In the genomic region with DNA sequence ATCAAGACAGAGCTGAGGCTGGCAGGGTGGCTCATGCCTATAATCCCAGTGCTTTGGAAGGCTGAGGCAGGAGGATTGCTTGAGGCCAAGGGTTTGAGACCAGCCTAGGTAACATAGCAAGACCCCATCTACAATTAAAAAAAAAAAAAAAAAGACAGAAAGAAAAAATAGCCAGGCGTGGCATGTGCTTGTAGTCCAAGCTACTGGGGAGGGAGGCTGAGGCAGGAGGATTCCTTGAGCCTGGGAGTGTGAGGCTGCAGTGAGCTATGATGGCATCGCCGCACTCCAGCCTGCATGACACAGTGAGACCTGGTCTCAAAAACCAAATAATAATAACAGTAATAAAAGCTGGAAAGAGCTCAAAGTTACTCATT, we compare ENCODE assay signal across 23 cellular contexts. TPM values are rescaled to one million over a fixed set of nuclear protein-coding genes. Genes with fewer than 3 reads are reported as not detected.
DNase-seq lines count a peak whose midpoint lies in the region; ATAC-seq, FAIRE-seq and TF ChIP-seq lines count a peak whose summit lies in the region.
"Had no signal": no experiment of that assay in that cellular context is flagged by ENCODE, and none has a peak within 500 bp of the region (broad histone marks: within the 10 kb centered on the region; RNA-seq: fewer than 3 reads in every experiment).

No MANE protein-coding gene starts in this region.

- H3K4me1 ChIP-seq in BLaER1 treated with 17β-estradiol and CSF1 and Interleukin-3, amounts not matched to agents 10 nM and 100 nM = peaks cover 47 to 88% (median 56%) of the 10 kb centered on the region in 10 experiments
- H3K4me1 ChIP-seq in endothelial cell of umbilical vein (ENCODE audit: control insufficient read depth, extremely low read depth, insufficient read depth, low read length) = peaks cover 62% of the 10 kb centered on the region
- H3K4me1 ChIP-seq in left ventricle myocardium inferior = peaks cover 26% of the 10 kb centered on the region

- no peak for ATAC-seq in activated T-helper 17 cell treated with anti-CD3 and anti-CD28 coated beads, Interleukin-2, amount 50 U/mL, for 72 hours (replicated peaks)
- ATAC-seq in GM19035 (IDR thresholded peaks at IDR 0.05; ENCODE audit: unreplicated experiment) = no peak
- ATAC-seq: Panc1 had no signal

- H3K79me2 ChIP-seq in endothelial cell of umbilical vein (ENCODE audit: control insufficient read depth, insufficient read depth, low read length) = no peaks in the 10 kb centered on the region

- BruUV-seq in endothelial cell of umbilical vein (replicated peaks; lab: Mats Ljungman, UMichigan) = TSS peak; percentile 73

- H2AFZ ChIP-seq in endothelial cell of umbilical vein (ENCODE audit: low read depth, low read length) = no peak overlapping the region

- peaks cover 15 to 57% (median 31%) of the 10 kb centered on the region in 11 experiments; a peak in 20 of 22 replicates for H4K20me1 ChIP-seq in BLaER1 treated with 17β-estradiol and CSF1 and Interleukin-3, amounts not matched to agents 10 nM and 100 nM
- H4K20me1 ChIP-seq in endothelial cell of umbilical vein (replicated peaks; ENCODE audit: control insufficient read depth, extremely low read depth, insufficient read depth, low read length) = no peaks in the 10 kb centered on the region

- H3K4me3 Mint-ChIP-seq in activated T-helper 17 cell treated with anti-CD3 and anti-CD28 coated beads, Interleukin-2, amount 50 U/mL, for 72 hours = no peak overlapping the region
- H3K4me3 Mint-ChIP-seq: CD8-positive, alpha-beta memory T cell; H9 had no signal

- peaks cover 28 to 72% (median 52%) of the 10 kb centered on the region in 11 experiments for H3K36me3 ChIP-seq in BLaER1 treated with 17β-estradiol and CSF1 and Interleukin-3, amounts not matched to agents 10 nM and 100 nM
- peaks cover 3 to 4% of the 10 kb centered on the region in 2 experiments for H3K36me3 ChIP-seq in endothelial cell of umbilical vein (ENCODE audit: control insufficient read depth in 2 of 2, extremely low read depth in 1 of 2, insufficient read depth in 2 of 2, low read length in 2 of 2)
- H3K36me3 ChIP-seq in left ventricle myocardium inferior = peaks cover 39% of the 10 kb centered on the region

- intact Hi-C loops in endothelial cell of umbilical vein (cut with micrococcal nuclease) (loop anchor here (5.0 kb wide), 2 partner anchors 81 to 221 kb away; no protein-coding TSS in a partner anchor), posterior vena cava (cut with DNase I) (no loop called here), left ventricle myocardium inferior (cut with micrococcal nuclease) (no loop called here)

- peak overlapping the region in 6 of 11 experiments; percentile 9 to 32 (median 18); a peak in 1 of 22 replicates for H3K9ac ChIP-seq in BLaER1 treated with 17β-estradiol and CSF1 and Interleukin-3, amounts not matched to agents 10 nM and 100 nM
- peak overlapping the region; percentile 66 for H3K9ac ChIP-seq in endothelial cell of umbilical vein (replicated peaks; ENCODE audit: extremely low read depth, insufficient read depth, low read length)

- peak overlapping the region; percentile 67 for H3K27ac Mint-ChIP-seq in activated T-helper 17 cell treated with anti-CD3 and anti-CD28 coated beads, Interleukin-2, amount 50 U/mL, for 72 hours

- H3K9me3 Mint-ChIP-seq in activated T-helper 17 cell treated with anti-CD3 and anti-CD28 coated beads, Interleukin-2, amount 50 U/mL, for 72 hours = no peaks in the 10 kb centered on the region
- H3K9me3 Mint-ChIP-seq: CD8-positive, alpha-beta memory T cell; H9 had no signal

- no peak for DNase-seq in endothelial cell of umbilical vein (ENCODE audit: low read depth, low spot score)
- peak; percentile 10 for DNase-seq in posterior vena cava (ENCODE audit: low spot score)
- DNase-seq in left ventricle myocardium inferior = no peak
- DNase-seq in activated CD4-positive, CD25-positive, alpha-beta regulatory T cell treated with anti-CD3 and anti-CD28 coated beads, Interleukin-2, amount 50 U/mL, for 72 hours = no peak
- DNase-seq in 8988T = no peak
- DNase-seq: AML-193; Calu3; CD8-positive, alpha-beta memory T cell; DMS79 treated with DMSO at 0.1 percent for 48 hours; H9; KG1; MM.1S; NCI-H2029; NCI-H2227 treated with DMSO at 0.1 percent for 48 hours; NCI-H526 treated with DMSO at 0.1 percent for 48 hours; SHP77 had no signal

- dilution Hi-C loops in endothelial cell of umbilical vein (cut with MboI; ENCODE audit: extremely low pct_ligation_motif_present, low sequenced_read_pairs) = no loop called here

- no peaks in the 10 kb centered on the region for H3K9me1 ChIP-seq in endothelial cell of umbilical vein (replicated peaks; ENCODE audit: control insufficient read depth, extremely low read depth, insufficient read depth, low read length)

- peak overlapping the region; percentile 66 to 89 (median 77) for H3K4me2 ChIP-seq in BLaER1 treated with 17β-estradiol and CSF1 and Interleukin-3, amounts not matched to agents 10 nM and 100 nM
- H3K4me2 ChIP-seq in endothelial cell of umbilical vein (ENCODE audit: insufficient read depth, low read length) = peak overlapping the region; percentile 61

- no peaks in the 10 kb centered on the region for H3K27me3 Mint-ChIP-seq in activated T-helper 17 cell treated with anti-CD3 and anti-CD28 coated beads, Interleukin-2, amount 50 U/mL, for 72 hours
- H3K27me3 Mint-ChIP-seq: CD8-positive, alpha-beta memory T cell had no signal

- H3K36me3 Mint-ChIP-seq in activated T-helper 17 cell treated with anti-CD3 and anti-CD28 coated beads, Interleukin-2, amount 50 U/mL, for 72 hours (ENCODE audit: low read depth) = peaks cover 45% of the 10 kb centered on the region

- H3K27ac ChIP-seq in BLaER1 treated with 17β-estradiol and CSF1 and Interleukin-3, amounts not matched to agents 10 nM and 100 nM = peak overlapping the region in 10 of 11 experiments; percentile 0 to 56 (median 32); a peak in 12 of 22 replicates
- peak overlapping the region; percentile 97 for H3K27ac ChIP-seq in endothelial cell of umbilical vein (ENCODE audit: insufficient read depth, low read depth, low read length)
- H3K27ac ChIP-seq in left ventricle myocardium inferior (replicated peaks) = no peak overlapping the region
- H3K27ac ChIP-seq: C4-2B, RWPE1 had no signal

- H3K4me3 ChIP-seq in BLaER1 treated with 17β-estradiol and CSF1 and Interleukin-3, amounts not matched to agents 10 nM and 100 nM = peak overlapping the region in 1 of 10 experiments; percentile 5; a peak in 1 of 20 replicates
- H3K4me3 ChIP-seq in endothelial cell of umbilical vein (replicated peaks in 1 of 3; ENCODE audit: insufficient read depth in 1 of 3, low read depth in 1 of 3, low read length in 3 of 3) (peak overlapping the region in 1 of 3 experiments; percentile 32), left ventricle myocardium inferior (no peak overlapping the region)

- H3K27me3 ChIP-seq in BLaER1 treated with 17β-estradiol and CSF1 and Interleukin-3, amounts not matched to agents 10 nM and 100 nM = no peaks in the 10 kb centered on the region
- H3K27me3 ChIP-seq in endothelial cell of umbilical vein (ENCODE audit: control insufficient read depth in 2 of 2, insufficient read depth in 2 of 2, low read length in 2 of 2) (no peaks in the 10 kb centered on the region), left ventricle myocardium inferior (ENCODE audit: low read depth) (no peaks in the 10 kb centered on the region)

- no peak for TF ChIP-seq POLR2A in endothelial cell of umbilical vein (IDR thresholded peaks at IDR 0.05; ENCODE audit: low read depth, low read length)

- POLR2A ChIA-PET in endothelial cell of umbilical vein (lab: Charles Lee) = no interaction called here

- no peaks in the 10 kb centered on the region for H3K9me3 ChIP-seq in BLaER1 treated with 17β-estradiol and CSF1 and Interleukin-3, amounts not matched to agents 10 nM and 100 nM (replicated peaks in 1 of 11)
- H3K9me3 ChIP-seq in endothelial cell of umbilical vein (replicated peaks; ENCODE audit: control insufficient read depth, insufficient read depth, low read length) (no peaks in the 10 kb centered on the region), left ventricle myocardium inferior (replicated peaks) (no peaks in the 10 kb centered on the region)

- no peak for FAIRE-seq in endothelial cell of umbilical vein (lab: Jason Lieb, UNC)
- FAIRE-seq: A204.1 had no signal

- CTCF ChIA-PET in endothelial cell of umbilical vein (lab: Charles Lee) = interaction anchor here (0.6 to 4.4 kb wide), 16 partner anchors 10 to 365 kb away, joined by 3 to 62 read pairs (median 8); a partner anchor contains a TSS

- peaks cover 14% of the 10 kb centered on the region for H3K4me1 Mint-ChIP-seq in activated T-helper 17 cell treated with anti-CD3 and anti-CD28 coated beads, Interleukin-2, amount 50 U/mL, for 72 hours

- TF ChIP-seq CTCF in endothelial cell of umbilical vein (IDR thresholded peaks at IDR 0.05; ENCODE audit: extremely low read depth in 1 of 2, insufficient read depth in 1 of 2, low read depth in 1 of 2, low read length in 2 of 2) = no peak
- TF ChIP-seq CTCF in left ventricle myocardium inferior (IDR thresholded peaks at IDR 0.05; ENCODE audit: borderline replicate concordance) = no peak

TF ChIP-seq in endothelial cell of umbilical vein, 7 proteins besides CTCF, POLR2A, EP300 and RAD21 (continues in another document):
- TF ChIP-seq EZH2 (IDR thresholded peaks at IDR 0.05; ENCODE audit: borderline replicate concordance, low read depth, low read length, severe bottlenecking) (no peak), FOS (IDR thresholded peaks at IDR 0.05; ENCODE audit: borderline replicate concordance, insufficient read depth, low read length) (no peak), MYC (IDR thresholded peaks at IDR 0.05; ENCODE audit: low read depth, low read length) (no peak), JUN (IDR thresholded peaks at IDR 0.05; ENCODE audit: borderline replicate concordance, insufficient read depth, insufficient read length, low read depth) (no peak), POLR2AphosphoS5 (IDR thresholded peaks at IDR 0.05; ENCODE audit: insufficient read depth, low read depth, low read length) (no peak)
- TF ChIP-seq, protein P1, sequence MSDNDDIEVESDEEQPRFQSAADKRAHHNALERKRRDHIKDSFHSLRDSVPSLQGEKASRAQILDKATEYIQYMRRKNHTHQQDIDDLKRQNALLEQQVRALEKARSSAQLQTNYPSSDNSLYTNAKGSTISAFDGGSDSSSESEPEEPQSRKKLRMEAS (IDR thresholded peaks at IDR 0.05; ENCODE audit: insufficient read depth, insufficient read length) = no peak

RNA-seq across cellular contexts. Expression of a gene that starts 9.4 kb away (rescaled TPM):
- total RNA-seq in activated T-helper 17 cell treated with anti-CD3 and anti-CD28 coated beads, Interleukin-2, amount 50 U/mL, for 72 hours = under 1 TPM in 1 of 2 donors, not detected in 1; 0.11 TPM
- total RNA-seq in endothelial cell of umbilical vein (0.25 and 1.8 TPM in 2 replicates), posterior vena cava (not detected), left ventricle myocardium inferior (0.16 TPM)
- polyA plus RNA-seq in endothelial cell of umbilical vein = 0.72 and 0.94 TPM in 2 replicates
- 2.2 and 3.8 TPM in 2 replicates for polyA plus RNA-seq in endothelial cell of umbilical vein (2011; cell fraction: cytosol; rRNA removed)
- 1.5 and 1.7 TPM in 2 replicates for polyA plus RNA-seq in endothelial cell of umbilical vein (2011; cell fraction: nucleus; rRNA removed)
- 1.7 and 17.0 TPM in 2 replicates for polyA plus RNA-seq in endothelial cell of umbilical vein (2012)
- 0.74 and 1.3 TPM in 2 replicates for polyA minus RNA-seq in endothelial cell of umbilical vein
- polyA minus RNA-seq in endothelial cell of umbilical vein (2011; cell fraction: cytosol; rRNA and poly(A)+ RNA removed) = not detected
- 0.29 and 0.43 TPM in 2 replicates for polyA minus RNA-seq in endothelial cell of umbilical vein (2011; cell fraction: nucleus; rRNA and poly(A)+ RNA removed)
- total RNA-seq: Calu3; CD8-positive, alpha-beta memory T cell; H9 had no signal
